In the genomic region with DNA sequence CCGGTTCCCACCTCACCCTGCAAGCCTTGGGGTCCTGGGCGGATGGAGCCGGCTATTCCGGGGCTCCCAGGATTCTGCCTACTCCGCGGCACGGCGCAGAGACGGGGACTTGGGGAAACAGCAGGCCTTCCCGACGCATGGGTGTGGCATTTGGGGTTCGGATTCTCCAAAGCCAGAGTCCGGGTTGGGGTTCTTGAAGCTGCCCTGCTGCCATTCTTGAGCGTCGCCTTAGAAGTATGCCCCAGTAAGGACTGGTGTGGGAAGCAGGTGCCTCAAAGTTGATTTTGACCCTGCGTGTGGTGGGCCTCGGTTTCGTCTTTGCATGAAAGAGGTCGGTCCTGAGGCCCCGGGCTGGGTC, we compare ENCODE assay signal across 8 cellular contexts. TPM values are rescaled to one million over a fixed set of nuclear protein-coding genes. Genes with fewer than 3 reads are reported as not detected.
DNase-seq lines count a peak whose midpoint lies in the region; ATAC-seq, FAIRE-seq and TF ChIP-seq lines count a peak whose summit lies in the region.

No MANE protein-coding gene starts in this region.

- peak overlapping the region; percentile 95 for H3K27ac ChIP-seq in angular gyrus (ENCODE audit: low read depth, low read length)
- H3K27ac ChIP-seq in HepG2 (ENCODE audit: extremely low read length, insufficient read depth, low read length) = peak overlapping the region; percentile 75
- H3K27ac ChIP-seq in tibial artery = peak overlapping the region; percentile 97 to 99

- no peaks in the 10 kb centered on the region; a peak in 1 of 5 replicates for H3K27me3 ChIP-seq in HepG2 (ENCODE audit: control insufficient read depth in 1 of 2, insufficient read depth in 2 of 2, low read length in 2 of 2)
- H3K27me3 ChIP-seq in tibial artery = no peaks in the 10 kb centered on the region

- peaks cover 50% of the 10 kb centered on the region for H3K79me2 ChIP-seq in HepG2 (ENCODE audit: insufficient read depth, low read length)

- peaks cover 17% of the 10 kb centered on the region; the same call in 1 of the 2 replicates for H4K20me1 ChIP-seq in HepG2 (ENCODE audit: insufficient read depth, low read length)

- FAIRE-seq in HepG2 (lab: Jason Lieb, UNC) = no peak

- 7% methylated on average over 6 of the region's 20 CpGs for WGBS in HepG2 (ENCODE audit: low lambda C conversion rate)

- ATAC-seq in HepG2 = no peak
- no peak for ATAC-seq in GM18873 (IDR thresholded peaks at IDR 0.05; ENCODE audit: low FRiP score, unreplicated experiment)
- ATAC-seq in GM18520 (IDR thresholded peaks at IDR 0.05; ENCODE audit: unreplicated experiment) = no peak

- TF ChIP-seq CTCF in HepG2 (CRISPR knock-in tag; IDR thresholded peaks at IDR 0.05) (no peak), tibial artery (IDR thresholded peaks at IDR 0.05) (no peak)

- TF ChIP-seq EP300 in HepG2 (IDR thresholded peaks at IDR 0.05; ENCODE audit: low read depth in 2 of 2, low read length in 2 of 2) = no peak
- no peak for TF ChIP-seq EP300 in HepG2 (CRISPR knock-in tag; IDR thresholded peaks at IDR 0.05; ENCODE audit: borderline replicate concordance)

- CTCF ChIA-PET in HepG2 (lab: Yijun Ruan, JAX; ENCODE audit: low intra/inter-chr PET ratio, low total read pairs) = interaction anchor here (0.7 kb wide), 1 partner anchor 25 kb away, joined by 3 read pairs; the partner anchor contains the start of gene IBA57

- no TSS peak for BruUV-seq in HepG2 (replicated peaks; lab: Mats Ljungman, UMichigan)

- intact Hi-C loops in HepG2 (cut with micrococcal nuclease; ENCODE audit: unreplicated experiment) (loop anchor here (1.0 to 2.0 kb wide), 2 partner anchors 9 to 30 kb away; no protein-coding TSS in a partner anchor), tibial artery (cut with DNase I; ENCODE audit: low total_unique reads) (loop anchor here (2.0 kb wide), 1 partner anchor 24 kb away; the partner anchor contains the start of gene IBA57)

- H3K36me3 ChIP-seq in HepG2 (replicated peaks in 1 of 2; ENCODE audit: control insufficient read depth in 1 of 2, insufficient read depth in 2 of 2, low read length in 2 of 2) (peaks cover 2 to 6% of the 10 kb centered on the region in 2 experiments; a peak in 4 of 5 replicates), tibial artery (peaks cover 0 to 5% (median 5%) of the 10 kb centered on the region in 3 donors)

- H2AFZ ChIP-seq in HepG2 (ENCODE audit: low read length) = no peak overlapping the region

- TF ChIP-seq POLR2A in HepG2 (IDR thresholded peaks at IDR 0.05; ENCODE audit: insufficient read depth in 1 of 2, low read depth in 2 of 2, low read length in 2 of 2) = no peak

- peak overlapping the region; percentile 95 for H3K4me2 ChIP-seq in HepG2 (ENCODE audit: low read depth, low read length)

- H3K4me3 ChIP-seq in HepG2 (replicated peaks in 1 of 3; ENCODE audit: insufficient read depth in 1 of 3, low read depth in 2 of 3, low read length in 3 of 3) (peak overlapping the region; percentile 94 to 98 (median 96)), tibial artery (peak overlapping the region; percentile 98)

- DNase-seq in activated effector memory CD4-positive, alpha-beta T cell treated with Interleukin-2 at 50 U/mL for 16 hours = peak; percentile 8
- DNase-seq in activated effector memory CD4-positive, alpha-beta T cell treated with anti-CD3 and anti-CD28 coated beads, Interleukin-2, amount 50 U/mL, for 16 hours = no peak
- DNase-seq in HepG2 (ENCODE audit: low spot score) = no peak
- no peak for DNase-seq in tibial artery
- DNase-seq in AG20443 (ENCODE audit: low spot score) = no peak

- TF ChIP-seq RAD21 in HepG2 (CRISPR knock-in tag; IDR thresholded peaks at IDR 0.05) = no peak

- no peaks in the 10 kb centered on the region for H3K9me3 ChIP-seq in HepG2 (ENCODE audit: low read length)
- H3K9me3 ChIP-seq in tibial artery = no peaks in the 10 kb centered on the region

- peak overlapping the region; percentile 97 for H3K9ac ChIP-seq in HepG2 (ENCODE audit: insufficient read depth, low read depth, low read length)

- H3K4me1 ChIP-seq in HepG2 (ENCODE audit: insufficient read depth, low read length) (peaks cover 42% of the 10 kb centered on the region), tibial artery (peaks cover 0 to 50% (median 40%) of the 10 kb centered on the region in 4 donors)

- POLR2A ChIA-PET in HepG2 (lab: Yijun Ruan, JAX) = interaction anchor here (1.3 to 5.6 kb wide), 3 partner anchors 9 to 25 kb away, joined by 11 to 38 read pairs (median 11); partner anchors contain the start of genes GJC2 and IBA57

- in situ Hi-C loops in HepG2 (cut with HindIII; ENCODE audit: extremely low pct_ligation_motif_present, low pct_unique_long_range_greater_than_20kb) = no loop called here

RNA-seq across cellular contexts. Expression of gene GUK1, which starts 0.6 kb away (rescaled TPM):
- 82.7 and 116 TPM in 2 replicates for total RNA-seq in HepG2 (2016; rRNA removed; fragmentation: Illumina TruSeq; extraction: Trizol)
- 772 and 776 TPM in 2 replicates for total RNA-seq in HepG2 (2016; cell fraction: cytosol; rRNA removed; fragmentation: Illumina TruSeq; extraction: Trizol; ENCODE audit: low read depth)
- total RNA-seq in HepG2 (2016; cell fraction: insoluble cytoplasmic fraction; rRNA removed; fragmentation: Illumina TruSeq; extraction: Trizol) = 78.9 and 120 TPM in 2 replicates
- total RNA-seq in HepG2 (2016; cell fraction: membrane; rRNA removed; fragmentation: Illumina TruSeq; extraction: Trizol) = 448 and 476 TPM in 2 replicates
- 51.4 and 56.9 TPM in 2 replicates for total RNA-seq in HepG2 (2016; cell fraction: nucleus; rRNA removed; fragmentation: Illumina TruSeq; extraction: Trizol)
- 154 and 205 TPM in 2 replicates for polyA plus RNA-seq in HepG2 (2011; rRNA removed)
- polyA plus RNA-seq in HepG2 (2011; cell fraction: cytosol; rRNA removed) = 228 and 301 TPM in 2 replicates
- 387 and 492 TPM in 2 replicates for polyA plus RNA-seq in HepG2 (2011; cell fraction: nucleus; rRNA removed)
- 58.4 and 85.4 TPM in 2 replicates for polyA plus RNA-seq in HepG2 (2012)
- 764 and 775 TPM in 2 replicates for polyA plus RNA-seq in HepG2 (2016; cell fraction: cytosol; fragmentation: Illumina TruSeq; extraction: Trizol; ENCODE audit: low read depth)
- 78.9 and 87.4 TPM in 2 replicates for polyA plus RNA-seq in HepG2 (2016; cell fraction: insoluble cytoplasmic fraction; fragmentation: Illumina TruSeq; extraction: Trizol; ENCODE audit: low read depth)
- polyA plus RNA-seq in HepG2 (2016; cell fraction: membrane; fragmentation: Illumina TruSeq; extraction: Trizol; ENCODE audit: low read depth) = 402 and 423 TPM in 2 replicates
- polyA plus RNA-seq in HepG2 (2016; cell fraction: nucleus; fragmentation: Illumina TruSeq; extraction: Trizol; ENCODE audit: insufficient read depth, low read depth) = 119 and 120 TPM in 2 replicates
- 81.2 and 86.5 TPM in 2 replicates for polyA minus RNA-seq in HepG2 (2011; rRNA and poly(A)+ RNA removed; ENCODE audit: low replicate concordance)
- polyA minus RNA-seq in HepG2 (2011; cell fraction: cytosol; rRNA and poly(A)+ RNA removed) = 31.2 and 41.7 TPM in 2 replicates
- 52.1 and 60.5 TPM in 2 replicates for polyA minus RNA-seq in HepG2 (2011; cell fraction: nucleus; rRNA and poly(A)+ RNA removed)

RNA-seq across cellular contexts. Expression of gene GJC2, which starts 9.0 kb away (rescaled TPM):
- total RNA-seq in HepG2 (2016; rRNA removed; fragmentation: Illumina TruSeq; extraction: Trizol) = 1.6 and 3.8 TPM in 2 replicates
- total RNA-seq in HepG2 (2016; cell fraction: cytosol; rRNA removed; fragmentation: Illumina TruSeq; extraction: Trizol; ENCODE audit: low read depth) = 0.79 and 1.0 TPM in 2 replicates
- 1.5 and 3.8 TPM in 2 replicates for total RNA-seq in HepG2 (2016; cell fraction: insoluble cytoplasmic fraction; rRNA removed; fragmentation: Illumina TruSeq; extraction: Trizol)
- total RNA-seq in HepG2 (2016; cell fraction: membrane; rRNA removed; fragmentation: Illumina TruSeq; extraction: Trizol) = 1.4 and 2.0 TPM in 2 replicates
- total RNA-seq in HepG2 (2016; cell fraction: nucleus; rRNA removed; fragmentation: Illumina TruSeq; extraction: Trizol) = 2.3 and 2.4 TPM in 2 replicates
- polyA plus RNA-seq in HepG2 (2011; rRNA removed) = 1.6 and 2.5 TPM in 2 replicates
- polyA plus RNA-seq in HepG2 (2011; cell fraction: cytosol; rRNA removed) = 1.4 and 3.3 TPM in 2 replicates
- 3.1 and 3.8 TPM in 2 replicates for polyA plus RNA-seq in HepG2 (2011; cell fraction: nucleus; rRNA removed)
- 2.5 and 2.9 TPM in 2 replicates for polyA plus RNA-seq in HepG2 (2012)
- 0.48 and 0.51 TPM in 2 replicates for polyA plus RNA-seq in HepG2 (2016; cell fraction: cytosol; fragmentation: Illumina TruSeq; extraction: Trizol; ENCODE audit: low read depth)
- polyA plus RNA-seq in HepG2 (2016; cell fraction: insoluble cytoplasmic fraction; fragmentation: Illumina TruSeq; extraction: Trizol; ENCODE audit: low read depth) = 1.7 and 1.8 TPM in 2 replicates
- polyA plus RNA-seq in HepG2 (2016; cell fraction: membrane; fragmentation: Illumina TruSeq; extraction: Trizol; ENCODE audit: low read depth) = 1.2 and 1.3 TPM in 2 replicates
- polyA plus RNA-seq in HepG2 (2016; cell fraction: nucleus; fragmentation: Illumina TruSeq; extraction: Trizol; ENCODE audit: insufficient read depth, low read depth) = 3.1 and 3.7 TPM in 2 replicates
- 0.65 and 7.9 TPM in 2 replicates for polyA minus RNA-seq in HepG2 (2011; rRNA and poly(A)+ RNA removed; ENCODE audit: low replicate concordance)
- polyA minus RNA-seq in HepG2 (2011; cell fraction: cytosol; rRNA and poly(A)+ RNA removed) = 2.4 and 5.1 TPM in 2 replicates
- polyA minus RNA-seq in HepG2 (2011; cell fraction: nucleus; rRNA and poly(A)+ RNA removed) = 2.4 and 2.7 TPM in 2 replicates

RNA-seq across cellular contexts. Expression of gene IBA57, which starts 24.9 kb away (rescaled TPM):
- total RNA-seq in HepG2 (2016; rRNA removed; fragmentation: Illumina TruSeq; extraction: Trizol) = 9.7 and 10.2 TPM in 2 replicates
- 0.81 and 1.6 TPM in 2 replicates for total RNA-seq in HepG2 (2016; cell fraction: cytosol; rRNA removed; fragmentation: Illumina TruSeq; extraction: Trizol; ENCODE audit: low read depth)
- total RNA-seq in HepG2 (2016; cell fraction: insoluble cytoplasmic fraction; rRNA removed; fragmentation: Illumina TruSeq; extraction: Trizol) = 8.3 and 9.2 TPM in 2 replicates
- total RNA-seq in HepG2 (2016; cell fraction: membrane; rRNA removed; fragmentation: Illumina TruSeq; extraction: Trizol) = 2.3 and 3.6 TPM in 2 replicates
- total RNA-seq in HepG2 (2016; cell fraction: nucleus; rRNA removed; fragmentation: Illumina TruSeq; extraction: Trizol) = 3.8 and 4.7 TPM in 2 replicates
- 2.3 and 4.2 TPM in 2 replicates for polyA plus RNA-seq in HepG2 (2011; rRNA removed)
- polyA plus RNA-seq in HepG2 (2011; cell fraction: cytosol; rRNA removed) = 1.7 and 3.8 TPM in 2 replicates
- polyA plus RNA-seq in HepG2 (2011; cell fraction: nucleus; rRNA removed) = 3.6 and 5.6 TPM in 2 replicates
- 2.1 and 2.8 TPM in 2 replicates for polyA plus RNA-seq in HepG2 (2012)
- polyA plus RNA-seq in HepG2 (2016; cell fraction: cytosol; fragmentation: Illumina TruSeq; extraction: Trizol; ENCODE audit: low read depth) = 0.59 and 1.2 TPM in 2 replicates
- polyA plus RNA-seq in HepG2 (2016; cell fraction: insoluble cytoplasmic fraction; fragmentation: Illumina TruSeq; extraction: Trizol; ENCODE audit: low read depth) = 7.5 and 7.6 TPM in 2 replicates
- polyA plus RNA-seq in HepG2 (2016; cell fraction: membrane; fragmentation: Illumina TruSeq; extraction: Trizol; ENCODE audit: low read depth) = 2.2 and 2.3 TPM in 2 replicates
- 4.3 and 5.9 TPM in 2 replicates for polyA plus RNA-seq in HepG2 (2016; cell fraction: nucleus; fragmentation: Illumina TruSeq; extraction: Trizol; ENCODE audit: insufficient read depth, low read depth)
- polyA minus RNA-seq in HepG2 (2011; rRNA and poly(A)+ RNA removed; ENCODE audit: low replicate concordance) = 2.7 and 11.4 TPM in 2 replicates
- 3.1 and 4.6 TPM in 2 replicates for polyA minus RNA-seq in HepG2 (2011; cell fraction: cytosol; rRNA and poly(A)+ RNA removed)
- polyA minus RNA-seq in HepG2 (2011; cell fraction: nucleus; rRNA and poly(A)+ RNA removed) = 3.7 and 5.7 TPM in 2 replicates

RNA-seq across cellular contexts. Expression of gene MRPL55, which starts 31.6 kb away (rescaled TPM):
- 92.9 and 97.9 TPM in 2 replicates for total RNA-seq in HepG2 (2016; rRNA removed; fragmentation: Illumina TruSeq; extraction: Trizol)
- 49.0 and 60.3 TPM in 2 replicates for total RNA-seq in HepG2 (2016; cell fraction: cytosol; rRNA removed; fragmentation: Illumina TruSeq; extraction: Trizol; ENCODE audit: low read depth)
- total RNA-seq in HepG2 (2016; cell fraction: insoluble cytoplasmic fraction; rRNA removed; fragmentation: Illumina TruSeq; extraction: Trizol) = 86.6 and 104 TPM in 2 replicates
- 54.0 and 72.4 TPM in 2 replicates for total RNA-seq in HepG2 (2016; cell fraction: membrane; rRNA removed; fragmentation: Illumina TruSeq; extraction: Trizol)
- 52.4 and 56.0 TPM in 2 replicates for total RNA-seq in HepG2 (2016; cell fraction: nucleus; rRNA removed; fragmentation: Illumina TruSeq; extraction: Trizol)
- polyA plus RNA-seq in HepG2 (2011; rRNA removed) = 58.6 and 74.8 TPM in 2 replicates
- 43.3 and 107 TPM in 2 replicates for polyA plus RNA-seq in HepG2 (2011; cell fraction: cytosol; rRNA removed)
- polyA plus RNA-seq in HepG2 (2011; cell fraction: nucleus; rRNA removed) = 195 and 229 TPM in 2 replicates
- 31.6 and 40.6 TPM in 2 replicates for polyA plus RNA-seq in HepG2 (2012)
- 37.6 and 50.2 TPM in 2 replicates for polyA plus RNA-seq in HepG2 (2016; cell fraction: cytosol; fragmentation: Illumina TruSeq; extraction: Trizol; ENCODE audit: low read depth)
- 96.5 and 99.2 TPM in 2 replicates for polyA plus RNA-seq in HepG2 (2016; cell fraction: insoluble cytoplasmic fraction; fragmentation: Illumina TruSeq; extraction: Trizol; ENCODE audit: low read depth)
- 41.3 and 57.8 TPM in 2 replicates for polyA plus RNA-seq in HepG2 (2016; cell fraction: membrane; fragmentation: Illumina TruSeq; extraction: Trizol; ENCODE audit: low read depth)
- polyA plus RNA-seq in HepG2 (2016; cell fraction: nucleus; fragmentation: Illumina TruSeq; extraction: Trizol; ENCODE audit: insufficient read depth, low read depth) = 81.1 and 106 TPM in 2 replicates
- 52.6 and 85.2 TPM in 2 replicates for polyA minus RNA-seq in HepG2 (2011; rRNA and poly(A)+ RNA removed; ENCODE audit: low replicate concordance)
- polyA minus RNA-seq in HepG2 (2011; cell fraction: cytosol; rRNA and poly(A)+ RNA removed) = 25.1 and 31.5 TPM in 2 replicates
- polyA minus RNA-seq in HepG2 (2011; cell fraction: nucleus; rRNA and poly(A)+ RNA removed) = 29.2 and 32.2 TPM in 2 replicates

RNA-seq across cellular contexts. Expression of gene C1orf35, which starts 37.6 kb away (rescaled TPM):
- 14.2 and 19.3 TPM in 2 replicates for total RNA-seq in HepG2 (2016; rRNA removed; fragmentation: Illumina TruSeq; extraction: Trizol)
- total RNA-seq in HepG2 (2016; cell fraction: cytosol; rRNA removed; fragmentation: Illumina TruSeq; extraction: Trizol; ENCODE audit: low read depth) = 3.6 and 3.9 TPM in 2 replicates
- 12.7 and 19.3 TPM in 2 replicates for total RNA-seq in HepG2 (2016; cell fraction: insoluble cytoplasmic fraction; rRNA removed; fragmentation: Illumina TruSeq; extraction: Trizol)
- total RNA-seq in HepG2 (2016; cell fraction: membrane; rRNA removed; fragmentation: Illumina TruSeq; extraction: Trizol) = 5.2 and 7.7 TPM in 2 replicates
- total RNA-seq in HepG2 (2016; cell fraction: nucleus; rRNA removed; fragmentation: Illumina TruSeq; extraction: Trizol) = 10.2 and 14.8 TPM in 2 replicates
- 8.1 and 8.8 TPM in 2 replicates for polyA plus RNA-seq in HepG2 (2011; rRNA removed)
- 5.5 and 9.0 TPM in 2 replicates for polyA plus RNA-seq in HepG2 (2011; cell fraction: cytosol; rRNA removed)
- 34.5 and 36.2 TPM in 2 replicates for polyA plus RNA-seq in HepG2 (2011; cell fraction: nucleus; rRNA removed)
- 6.8 and 7.0 TPM in 2 replicates for polyA plus RNA-seq in HepG2 (2012)
- 2.9 and 3.3 TPM in 2 replicates for polyA plus RNA-seq in HepG2 (2016; cell fraction: cytosol; fragmentation: Illumina TruSeq; extraction: Trizol; ENCODE audit: low read depth)
- 14.4 and 15.4 TPM in 2 replicates for polyA plus RNA-seq in HepG2 (2016; cell fraction: insoluble cytoplasmic fraction; fragmentation: Illumina TruSeq; extraction: Trizol; ENCODE audit: low read depth)
- 4.2 TPM in 2 replicates for polyA plus RNA-seq in HepG2 (2016; cell fraction: membrane; fragmentation: Illumina TruSeq; extraction: Trizol; ENCODE audit: low read depth)
- 35.0 and 36.9 TPM in 2 replicates for polyA plus RNA-seq in HepG2 (2016; cell fraction: nucleus; fragmentation: Illumina TruSeq; extraction: Trizol; ENCODE audit: insufficient read depth, low read depth)
- 3.9 and 4.2 TPM in 2 replicates for polyA minus RNA-seq in HepG2 (2011; rRNA and poly(A)+ RNA removed; ENCODE audit: low replicate concordance)
- polyA minus RNA-seq in HepG2 (2011; cell fraction: cytosol; rRNA and poly(A)+ RNA removed) = 1.2 and 2.6 TPM in 2 replicates
- polyA minus RNA-seq in HepG2 (2011; cell fraction: nucleus; rRNA and poly(A)+ RNA removed) = 2.7 and 3.4 TPM in 2 replicates
